ENCODE assay signal across 8 cellular contexts in genomic region chr1:171984850-171985485, GRCh38.
DNase-seq lines count a peak whose midpoint lies in the region; ATAC-seq and TF ChIP-seq lines count a peak whose summit lies in the region.

No MANE protein-coding gene starts in this region.

- H2AFZ ChIP-seq in KMS-11 (ENCODE audit: low read depth) = no peak overlapping the region

- H3K4me2 ChIP-seq in KMS-11 = no peak overlapping the region

- ATAC-seq in Right ventricle myocardium inferior = peak; percentile 52
- peak; percentile 82 for ATAC-seq in SK-N-SH treated with all-trans-retinoic acid at 6 μM for 48 hours
- no peak for ATAC-seq in HG02938 (IDR thresholded peaks at IDR 0.05; ENCODE audit: unreplicated experiment)

- no peak overlapping the region for H3K27ac Mint-ChIP-seq in progenitor cell of endocrine pancreas

- DNase-seq in Right ventricle myocardium inferior (ENCODE audit: missing footprints) (no peak), cardiac septum (ENCODE audit: low spot score) (no peak), fibroblast of the aortic adventitia (ENCODE audit: low read depth) (peak; percentile 63), progenitor cell of endocrine pancreas (ENCODE audit: low spot score, unreplicated experiment) (no peak)
- DNase-seq in activated CD4-positive, alpha-beta T cell treated with anti-CD3 and anti-CD28 coated beads for 1 hour = no peak

- TF ChIP-seq CTCF in KMS-11 (conservative IDR thresholded peaks at IDR 0.05; ENCODE audit: low read depth, low read length) = peak; percentile 93
- TF ChIP-seq CTCF in fibroblast of the aortic adventitia (IDR thresholded peaks at IDR 0.05; ENCODE audit: insufficient read depth, low read length) = peak; percentile 77
- peak; percentile 83 for TF ChIP-seq CTCF in progenitor cell of endocrine pancreas (IDR thresholded peaks at IDR 0.05; ENCODE audit: unreplicated experiment)

- H3K79me2 ChIP-seq in KMS-11 (ENCODE audit: insufficient read depth, low read depth) = no peaks in the 10 kb centered on the region

- no peak overlapping the region for H3K27ac ChIP-seq in KMS-11

- H3K4me3 ChIP-seq in KMS-11 (IDR thresholded peaks at IDR 0.05; ENCODE audit: insufficient read depth, low read depth, low read length) (no peak overlapping the region), fibroblast of the aortic adventitia (ENCODE audit: low read depth, low read length) (no peak overlapping the region)

- no peaks in the 10 kb centered on the region for H3K4me1 ChIP-seq in KMS-11 (ENCODE audit: low read depth, poor library complexity, severe bottlenecking)

- no peaks in the 10 kb centered on the region for H3K36me3 ChIP-seq in KMS-11 (ENCODE audit: insufficient read depth)

- H3K9me3 Mint-ChIP-seq in progenitor cell of endocrine pancreas (ENCODE audit: low read depth) = no peaks in the 10 kb centered on the region

- intact Hi-C loops in Right ventricle myocardium inferior (cut with DNase I) (loop anchor here (1.0 to 2.0 kb wide), 2 partner anchors 184 to 340 kb away; no protein-coding TSS in a partner anchor), cardiac septum (cut with DNase I) (loop anchor here (5.0 kb wide), 1 partner anchor 343 kb away; no protein-coding TSS in a partner anchor)

- H3K4me1 Mint-ChIP-seq in progenitor cell of endocrine pancreas (ENCODE audit: low read depth) = peaks cover 4% of the 10 kb centered on the region

- H3K27me3 Mint-ChIP-seq in progenitor cell of endocrine pancreas = no peaks in the 10 kb centered on the region

- H3K27me3 ChIP-seq in KMS-11 (ENCODE audit: insufficient read depth, low read depth) = no peaks in the 10 kb centered on the region

- H3K9ac ChIP-seq in KMS-11 = no peak overlapping the region

- no peak overlapping the region for H3K4me3 Mint-ChIP-seq in progenitor cell of endocrine pancreas (ENCODE audit: low read depth)

- H3K36me3 Mint-ChIP-seq in progenitor cell of endocrine pancreas (ENCODE audit: insufficient read depth) = no peaks in the 10 kb centered on the region

- no peaks in the 10 kb centered on the region for H4K20me1 ChIP-seq in KMS-11 (ENCODE audit: insufficient read depth)

TF ChIP-seq in SK-N-SH treated with all-trans-retinoic acid at 6 μM for 48 hours, 23 proteins besides CTCF, POLR2A, EP300 and RAD21:
- TF ChIP-seq RARB (CRISPR knock-in tag; IDR thresholded peaks at IDR 0.05) (no peak), ISL1 (CRISPR knock-in tag; IDR thresholded peaks at IDR 0.05) (no peak), ARNTL (CRISPR knock-in tag; IDR thresholded peaks at IDR 0.05; ENCODE audit: borderline replicate concordance, low read depth) (no peak), CSRNP3 (CRISPR knock-in tag; IDR thresholded peaks at IDR 0.05) (no peak), ESRRG (CRISPR knock-in tag; IDR thresholded peaks at IDR 0.05) (no peak)
